In the genomic region with DNA sequence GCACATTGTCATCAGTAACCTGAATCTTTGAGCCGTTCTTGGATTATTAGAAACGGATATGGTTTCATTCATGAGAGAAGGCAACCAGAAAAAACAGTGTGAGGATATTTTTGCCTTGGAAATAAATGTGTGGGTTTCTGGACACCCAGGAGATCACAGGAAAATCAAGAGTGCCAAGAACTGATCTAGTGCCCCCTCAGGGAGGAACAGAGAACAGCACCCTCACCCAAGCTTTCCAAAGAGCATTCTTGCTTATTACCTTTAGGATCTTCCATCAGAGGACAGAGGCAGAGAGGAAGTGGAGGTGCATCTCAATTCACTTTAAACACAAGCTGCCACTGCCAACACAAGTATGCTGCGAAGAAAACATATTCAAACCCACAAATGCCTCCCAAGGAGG, we compare ENCODE assay signal across 12 cellular contexts.
DNase-seq lines count a peak whose midpoint lies in the region; ATAC-seq and TF ChIP-seq lines count a peak whose summit lies in the region.
"Had no signal": no experiment of that assay in that cellular context is flagged by ENCODE, and none has a peak within 500 bp of the region (broad histone marks: within the 10 kb centered on the region; RNA-seq: fewer than 3 reads in every experiment).

No MANE protein-coding gene starts in this region.

- no peaks in the 10 kb centered on the region for H3K9me3 ChIP-seq in neural cell (ENCODE audit: low read length)
- H3K9me3 ChIP-seq: heart right ventricle had no signal

- H4K20me1 ChIP-seq in neural cell (ENCODE audit: insufficient read depth), result no peaks in the 10 kb centered on the region

- H3K9ac ChIP-seq in neural cell (ENCODE audit: low read length), result no peak overlapping the region

- in situ Hi-C loops in astrocyte of the spinal cord (cut with HindIII; ENCODE audit: low sequenced_read_pairs), result no loop called here

- no peaks in the 10 kb centered on the region for H3K36me3 ChIP-seq in neural cell (ENCODE audit: insufficient read depth, low read length)
- H3K36me3 ChIP-seq: heart right ventricle had no signal

- no peak for TF ChIP-seq EP300 in neural cell (conservative IDR thresholded peaks at IDR 0.05; ENCODE audit: poor library complexity, severe bottlenecking)

- no peak for DNase-seq in GM12865 (ENCODE audit: low read depth)
- no peak for DNase-seq in astrocyte of the spinal cord (ENCODE audit: low read depth, low spot score)
- DNase-seq in Right ventricle myocardium superior, result no peak
- no peak for DNase-seq in NCI-H1694 treated with DMSO at 0.1 percent for 48 hours (lab: John Stamatoyannopoulos, UW)
- DNase-seq: activated CD4-positive, alpha-beta T cell treated with anti-CD3 and anti-CD28 coated beads for 48 hours; heart right ventricle; NCI-H510A treated with DMSO at 0.1 percent for 48 hours; posterior cingulate gyrus; T-cell had no signal

- ATAC-seq in esophagus mucosa (no peak), Right ventricle myocardium superior (ENCODE audit: poor library complexity) (no peak)
- ATAC-seq: heart right ventricle, T-cell had no signal

- H3K27ac ChIP-seq in neural cell (ENCODE audit: low read length), result no peak overlapping the region
- H3K27ac ChIP-seq: heart right ventricle had no signal

- no peak for TF ChIP-seq RAD21 in neural cell (conservative IDR thresholded peaks at IDR 0.05)

- no peaks in the 10 kb centered on the region for H3K9me2 ChIP-seq in neural cell (ENCODE audit: insufficient read depth, low read length)

- H3K27me3 ChIP-seq in neural cell (ENCODE audit: insufficient read depth, low read depth, low read length), result no peaks in the 10 kb centered on the region
- H3K27me3 ChIP-seq: heart right ventricle had no signal

- intact Hi-C loops in Right ventricle myocardium superior (cut with DNase I), result no loop called here

- no peaks in the 10 kb centered on the region for H3K79me2 ChIP-seq in neural cell (replicated peaks; ENCODE audit: insufficient read depth, low read length)

- H2AFZ ChIP-seq in neural cell (ENCODE audit: low read depth, low read length), result no peak overlapping the region

- H3F3A ChIP-seq in neural cell (ENCODE audit: insufficient read depth, low read length, poor library complexity, severe bottlenecking), result no peaks in the 10 kb centered on the region

- H3K4me3 ChIP-seq in GM12865 (ENCODE audit: low read depth, low read length) (no peak overlapping the region), astrocyte of the spinal cord (ENCODE audit: low read depth, low read length) (no peak overlapping the region), neural cell (ENCODE audit: low read length) (no peak overlapping the region)
- H3K4me3 ChIP-seq: heart right ventricle had no signal

- TF ChIP-seq CTCF in GM12865 (IDR thresholded peaks at IDR 0.05; ENCODE audit: insufficient read depth, low read depth, low read length, missing control alignments) (peak; percentile 1), LNCAP (IDR thresholded peaks at IDR 0.05) (peak; percentile 56), astrocyte of the spinal cord (IDR thresholded peaks at IDR 0.05; ENCODE audit: low read depth, low read length) (peak; percentile 7), neural cell (IDR thresholded peaks at IDR 0.05; ENCODE audit: poor library complexity, severe bottlenecking) (peak; percentile 13)

- H3K4me2 ChIP-seq in neural cell (ENCODE audit: low read length), result no peak overlapping the region

TF ChIP-seq in neural cell, 6 proteins besides CTCF, POLR2A, EP300 and RAD21:
- no peak for TF ChIP-seq SMC3 (conservative IDR thresholded peaks at IDR 0.05; ENCODE audit: poor library complexity)
- TF ChIP-seq MXI1 (conservative IDR thresholded peaks at IDR 0.05; ENCODE audit: poor library complexity, severe bottlenecking), result no peak
- TF ChIP-seq, protein P1, sequence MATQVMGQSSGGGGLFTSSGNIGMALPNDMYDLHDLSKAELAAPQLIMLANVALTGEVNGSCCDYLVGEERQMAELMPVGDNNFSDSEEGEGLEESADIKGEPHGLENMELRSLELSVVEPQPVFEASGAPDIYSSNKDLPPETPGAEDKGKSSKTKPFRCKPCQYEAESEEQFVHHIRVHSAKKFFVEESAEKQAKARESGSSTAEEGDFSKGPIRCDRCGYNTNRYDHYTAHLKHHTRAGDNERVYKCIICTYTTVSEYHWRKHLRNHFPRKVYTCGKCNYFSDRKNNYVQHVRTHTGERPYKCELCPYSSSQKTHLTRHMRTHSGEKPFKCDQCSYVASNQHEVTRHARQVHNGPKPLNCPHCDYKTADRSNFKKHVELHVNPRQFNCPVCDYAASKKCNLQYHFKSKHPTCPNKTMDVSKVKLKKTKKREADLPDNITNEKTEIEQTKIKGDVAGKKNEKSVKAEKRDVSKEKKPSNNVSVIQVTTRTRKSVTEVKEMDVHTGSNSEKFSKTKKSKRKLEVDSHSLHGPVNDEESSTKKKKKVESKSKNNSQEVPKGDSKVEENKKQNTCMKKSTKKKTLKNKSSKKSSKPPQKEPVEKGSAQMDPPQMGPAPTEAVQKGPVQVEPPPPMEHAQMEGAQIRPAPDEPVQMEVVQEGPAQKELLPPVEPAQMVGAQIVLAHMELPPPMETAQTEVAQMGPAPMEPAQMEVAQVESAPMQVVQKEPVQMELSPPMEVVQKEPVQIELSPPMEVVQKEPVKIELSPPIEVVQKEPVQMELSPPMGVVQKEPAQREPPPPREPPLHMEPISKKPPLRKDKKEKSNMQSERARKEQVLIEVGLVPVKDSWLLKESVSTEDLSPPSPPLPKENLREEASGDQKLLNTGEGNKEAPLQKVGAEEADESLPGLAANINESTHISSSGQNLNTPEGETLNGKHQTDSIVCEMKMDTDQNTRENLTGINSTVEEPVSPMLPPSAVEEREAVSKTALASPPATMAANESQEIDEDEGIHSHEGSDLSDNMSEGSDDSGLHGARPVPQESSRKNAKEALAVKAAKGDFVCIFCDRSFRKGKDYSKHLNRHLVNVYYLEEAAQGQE (IDR thresholded peaks at IDR 0.05; ENCODE audit: borderline replicate concordance), result no peak
- no peak for TF ChIP-seq TAF1 (IDR thresholded peaks at IDR 0.05; ENCODE audit: low read depth)
- TF ChIP-seq POLR2AphosphoS5 (IDR thresholded peaks at IDR 0.05), result no peak
- no peak for TF ChIP-seq EZH2 (IDR thresholded peaks at IDR 0.05; ENCODE audit: borderline replicate concordance, insufficient read depth, low read length, poor library complexity, severe bottlenecking)

Comparison
In these comparisons a context has a peak if more than half of its experiments do, and no peak if none do; other contexts are left out.
1. CTCF ChIP-seq: peak in every context shown above with its lines; median percentile 56 in LNCAP; 13 in neural cell; 7 in astrocyte of the spinal cord; 1 in GM12865.